1 cellular context compared by ENCODE assay signal in the genomic region with DNA sequence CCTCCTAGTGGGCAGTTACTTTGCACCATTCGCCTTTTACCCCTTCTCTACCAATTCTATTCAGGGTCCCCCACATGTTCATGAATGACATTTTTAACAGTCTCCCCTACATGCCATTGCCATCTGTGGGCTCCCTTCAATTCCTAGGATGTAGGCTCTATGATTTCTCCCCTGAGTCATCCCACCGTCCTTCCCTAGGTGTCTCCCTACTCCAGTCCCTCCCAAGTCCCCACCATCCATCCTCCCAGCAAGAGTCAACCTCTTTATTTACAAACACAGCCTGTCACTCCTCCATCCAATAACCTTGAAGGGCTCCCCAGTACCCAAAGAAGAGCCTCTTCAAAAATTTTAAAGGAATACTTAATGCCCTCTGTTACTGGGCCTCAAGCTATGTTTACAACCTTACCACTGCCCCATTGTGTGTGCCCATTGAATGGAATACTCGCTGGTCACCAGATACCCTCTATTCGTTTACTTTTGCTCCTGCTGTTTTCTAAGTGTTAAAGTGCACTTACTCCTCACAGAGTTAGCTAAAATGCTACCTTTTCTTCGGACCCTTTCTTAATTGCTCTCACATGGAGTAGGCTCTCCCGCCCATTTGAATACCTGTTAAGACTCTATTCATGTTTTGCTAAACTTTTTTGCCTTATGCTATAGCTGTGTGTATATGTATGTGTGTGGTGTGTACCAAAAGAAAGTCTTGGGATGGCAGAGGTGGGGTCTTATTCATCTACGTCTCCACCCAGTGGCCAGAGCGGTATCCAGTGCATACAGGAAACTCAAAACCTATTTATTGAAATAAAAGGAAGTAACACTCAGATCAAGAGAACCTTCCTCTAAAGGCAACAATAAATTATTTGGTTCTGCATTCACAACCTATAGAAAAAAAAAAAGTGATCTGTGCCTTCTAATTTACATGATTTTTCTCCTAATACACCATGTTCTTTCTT.
TF ChIP-seq lines count a peak whose summit lies in the region.

No MANE protein-coding gene starts in this region.

TF ChIP-seq in H1, 55 proteins besides CTCF, POLR2A, EP300 and RAD21 (continued from another document):
- TF ChIP-seq ATF3 (IDR thresholded peaks at IDR 0.05; ENCODE audit: insufficient read depth, low read depth, low read length) (no peak), ASH2L (IDR thresholded peaks at IDR 0.05; ENCODE audit: low read length) (no peak), RBBP5 (IDR thresholded peaks at IDR 0.05; ENCODE audit: borderline replicate concordance, low read depth, low read length) (no peak), ATF2 (IDR thresholded peaks at IDR 0.05; ENCODE audit: low read length) (no peak), HDAC2 (IDR thresholded peaks at IDR 0.05; ENCODE audit: borderline replicate concordance in 1 of 2, low read depth in 2 of 2, low read length in 2 of 2) (no peak), JUND (IDR thresholded peaks at IDR 0.05; ENCODE audit: low read length) (no peak), EGR1 (IDR thresholded peaks at IDR 0.05; ENCODE audit: borderline replicate concordance, low read depth, low read length) (no peak), CREB1 (IDR thresholded peaks at IDR 0.05) (no peak)
